ENCODE assay signal across 8 cellular contexts in genomic region chr21:25790122-25790951, GRCh38. TPM values are rescaled to one million over a fixed set of nuclear protein-coding genes. Genes with fewer than 3 reads are reported as not detected.
A peak's percentile ranks its signal among the peaks of the same experiment; 100 is the strongest.
DNase-seq lines count a peak whose midpoint lies in the region; ATAC-seq and TF ChIP-seq lines count a peak whose summit lies in the region.

No MANE protein-coding gene starts in this region.

- no peaks in the 10 kb centered on the region for H3K36me3 ChIP-seq in heart right ventricle
- no peaks in the 10 kb centered on the region for H3K36me3 ChIP-seq in psoas muscle (ENCODE audit: insufficient read depth in 1 of 2, low read depth in 1 of 2)

- TF ChIP-seq CTCF in GM10266 (IDR thresholded peaks at IDR 0.05; ENCODE audit: control insufficient read depth, insufficient read depth, low read depth, missing control alignments) (peak; percentile 5), heart right ventricle (IDR thresholded peaks at IDR 0.05) (peak in 8 of 9 donors; percentile 15 to 57 (median 48)), psoas muscle (IDR thresholded peaks at IDR 0.05) (peak; percentile 28)

- no peaks in the 10 kb centered on the region for H3K9me3 ChIP-seq in heart right ventricle
- no peaks in the 10 kb centered on the region for H3K9me3 ChIP-seq in psoas muscle

- peaks cover 13% of the 10 kb centered on the region for H3K27me3 Mint-ChIP-seq in activated naive CD8-positive, alpha-beta T cell

- peaks cover 0 to 12% (median 0%) of the 10 kb centered on the region in 7 donors for H3K27me3 ChIP-seq in heart right ventricle
- no peaks in the 10 kb centered on the region for H3K27me3 ChIP-seq in psoas muscle (ENCODE audit: insufficient read depth in 3 of 3, low read length in 2 of 3)

- H3K9me3 Mint-ChIP-seq in activated naive CD8-positive, alpha-beta T cell (ENCODE audit: low read depth): no peaks in the 10 kb centered on the region

- H3K4me3 ChIP-seq in heart right ventricle (peak overlapping the region in 9 of 10 donors; percentile 8 to 47 (median 35)), psoas muscle (peak overlapping the region; percentile 56)

- no peaks in the 10 kb centered on the region for H3K36me3 Mint-ChIP-seq in activated naive CD8-positive, alpha-beta T cell

- peak; percentile 43 for DNase-seq in AG08395 (ENCODE audit: low spot score)
- peak; percentile 26 for DNase-seq in GM10266 (ENCODE audit: extremely low spot score)
- DNase-seq in NCI-H446 treated with DMSO at 0.1 percent for 48 hours (lab: John Stamatoyannopoulos, UW): peak; percentile 65
- no peak for DNase-seq in heart right ventricle
- no peak for DNase-seq in psoas muscle

- peak overlapping the region; percentile 78 for H3K4me3 Mint-ChIP-seq in activated naive CD8-positive, alpha-beta T cell

- peaks cover 9% of the 10 kb centered on the region for H3K4me1 Mint-ChIP-seq in activated naive CD8-positive, alpha-beta T cell (ENCODE audit: low read depth)

- 18 to 23% methylated on average over 7 of the region's 7 CpGs for WGBS in heart right ventricle, 2 donors
- WGBS in psoas muscle, 3 donors: 2 to 5% (median 5%) methylated on average over 7 of the region's 7 CpGs

- H3K4me1 ChIP-seq in heart right ventricle (peaks cover 0 to 11% (median 8%) of the 10 kb centered on the region in 9 donors), psoas muscle (no peaks in the 10 kb centered on the region)

- intact Hi-C loops in heart right ventricle (cut with DNase I) (loop anchor here in 1 of 10 donors (10.0 kb wide), 1 partner anchor 924 kb away; no protein-coding TSS in a partner anchor), psoas muscle (cut with DNase I) (no loop called here)

- no peak overlapping the region for H3K27ac Mint-ChIP-seq in activated naive CD8-positive, alpha-beta T cell

- ATAC-seq in HG02870 (IDR thresholded peaks at IDR 0.05; ENCODE audit: unreplicated experiment): peak; percentile 57
- ATAC-seq in heart right ventricle: peak in 7 of 8 donors; percentile 53 to 78 (median 68)
- no peak for ATAC-seq in psoas muscle
- no peak for ATAC-seq in GM18517 (IDR thresholded peaks at IDR 0.05; ENCODE audit: unreplicated experiment)

- peak overlapping the region in 5 of 10 donors; percentile 4 to 48 (median 18) for H3K27ac ChIP-seq in heart right ventricle
- no peak overlapping the region for H3K27ac ChIP-seq in psoas muscle

RNA-seq across cellular contexts. Expression of gene GABPA, which starts 55.6 kb away (rescaled TPM):
- total RNA-seq in heart right ventricle: 10 to 100 TPM; 11.0 to 18.4 (median 14.1) TPM
- 10 to 100 TPM in 1 of 2 donors, 1 to 10 TPM in 1; 5.1 to 11.0 TPM for polyA plus RNA-seq in heart right ventricle
- total RNA-seq in psoas muscle: 10 to 100 TPM; 12.1 to 22.3 (median 16.4) TPM
- polyA plus RNA-seq in psoas muscle: 10 to 100 TPM in 1 of 3 donors, 1 to 10 TPM in 2; 5.7 to 16.9 (median 6.1) TPM

RNA-seq across cellular contexts. Expression of gene ATP5PF, which starts 55.6 kb away (rescaled TPM):
- 100 to 1,000 TPM; 537 to 965 (median 854) TPM for total RNA-seq in heart right ventricle
- polyA plus RNA-seq in heart right ventricle: 100 to 1,000 TPM; 596 to 726 TPM
- 100 to 1,000 TPM; 355 to 424 (median 366) TPM for total RNA-seq in psoas muscle
- 1,000 to 10,000 TPM in 2 of 3 donors, 100 to 1,000 TPM in 1; 699 to 1,142 (median 1,010) TPM for polyA plus RNA-seq in psoas muscle

Comparison
In these comparisons a context has a peak if more than half of its experiments do, and no peak if none do; other contexts are left out.
1. DNase-seq: peak in AG08395 (single experiment), GM10266 (single experiment) and NCI-H446 treated with DMSO at 0.1 percent for 48 hours (single experiment); none in heart right ventricle (0 of 2) and psoas muscle (0 of 2).
2. ATAC-seq: peak in HG02870 (single experiment) and heart right ventricle (7 of 8); none in psoas muscle (0 of 4) and GM18517 (single experiment).
3. Peak in every context shown above with its lines, with median percentiles within 50 percentile points of each other: CTCF ChIP-seq.